ENCODE assay signal across 1 cellular context in genomic region chr15:50260969-50261496, GRCh38.
TF ChIP-seq lines count a peak whose summit lies in the region.

No MANE protein-coding gene starts in this region.

TF ChIP-seq in K562, 482 proteins besides CTCF, POLR2A, EP300 and RAD21 (continued from another document and continues in another):
- TF ChIP-seq, protein P1, sequence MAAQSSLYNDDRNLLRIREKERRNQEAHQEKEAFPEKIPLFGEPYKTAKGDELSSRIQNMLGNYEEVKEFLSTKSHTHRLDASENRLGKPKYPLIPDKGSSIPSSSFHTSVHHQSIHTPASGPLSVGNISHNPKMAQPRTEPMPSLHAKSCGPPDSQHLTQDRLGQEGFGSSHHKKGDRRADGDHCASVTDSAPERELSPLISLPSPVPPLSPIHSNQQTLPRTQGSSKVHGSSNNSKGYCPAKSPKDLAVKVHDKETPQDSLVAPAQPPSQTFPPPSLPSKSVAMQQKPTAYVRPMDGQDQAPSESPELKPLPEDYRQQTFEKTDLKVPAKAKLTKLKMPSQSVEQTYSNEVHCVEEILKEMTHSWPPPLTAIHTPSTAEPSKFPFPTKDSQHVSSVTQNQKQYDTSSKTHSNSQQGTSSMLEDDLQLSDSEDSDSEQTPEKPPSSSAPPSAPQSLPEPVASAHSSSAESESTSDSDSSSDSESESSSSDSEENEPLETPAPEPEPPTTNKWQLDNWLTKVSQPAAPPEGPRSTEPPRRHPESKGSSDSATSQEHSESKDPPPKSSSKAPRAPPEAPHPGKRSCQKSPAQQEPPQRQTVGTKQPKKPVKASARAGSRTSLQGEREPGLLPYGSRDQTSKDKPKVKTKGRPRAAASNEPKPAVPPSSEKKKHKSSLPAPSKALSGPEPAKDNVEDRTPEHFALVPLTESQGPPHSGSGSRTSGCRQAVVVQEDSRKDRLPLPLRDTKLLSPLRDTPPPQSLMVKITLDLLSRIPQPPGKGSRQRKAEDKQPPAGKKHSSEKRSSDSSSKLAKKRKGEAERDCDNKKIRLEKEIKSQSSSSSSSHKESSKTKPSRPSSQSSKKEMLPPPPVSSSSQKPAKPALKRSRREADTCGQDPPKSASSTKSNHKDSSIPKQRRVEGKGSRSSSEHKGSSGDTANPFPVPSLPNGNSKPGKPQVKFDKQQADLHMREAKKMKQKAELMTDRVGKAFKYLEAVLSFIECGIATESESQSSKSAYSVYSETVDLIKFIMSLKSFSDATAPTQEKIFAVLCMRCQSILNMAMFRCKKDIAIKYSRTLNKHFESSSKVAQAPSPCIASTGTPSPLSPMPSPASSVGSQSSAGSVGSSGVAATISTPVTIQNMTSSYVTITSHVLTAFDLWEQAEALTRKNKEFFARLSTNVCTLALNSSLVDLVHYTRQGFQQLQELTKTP (IDR thresholded peaks at IDR 0.05; ENCODE audit: low read depth in 1 of 2, partially characterized antibody in 2 of 2): peak in 1 of 2 experiments; percentile 73
- peak; percentile 54; the same call in 1 of the 2 replicates for TF ChIP-seq ZNF589 (CRISPR knock-in tag; IDR thresholded peaks at IDR 0.05; ENCODE audit: low read depth)
- TF ChIP-seq CBFA2T3 (IDR thresholded peaks at IDR 0.05): peak; percentile 97
- TF ChIP-seq SAP30 (IDR thresholded peaks at IDR 0.05; ENCODE audit: borderline replicate concordance, insufficient read depth, low read depth, low read length, poor library complexity, severe bottlenecking): no peak
- TF ChIP-seq RNF2 (IDR thresholded peaks at IDR 0.05): peak; percentile 58; the same call in 1 of the 2 replicates
- TF ChIP-seq, protein P2, sequence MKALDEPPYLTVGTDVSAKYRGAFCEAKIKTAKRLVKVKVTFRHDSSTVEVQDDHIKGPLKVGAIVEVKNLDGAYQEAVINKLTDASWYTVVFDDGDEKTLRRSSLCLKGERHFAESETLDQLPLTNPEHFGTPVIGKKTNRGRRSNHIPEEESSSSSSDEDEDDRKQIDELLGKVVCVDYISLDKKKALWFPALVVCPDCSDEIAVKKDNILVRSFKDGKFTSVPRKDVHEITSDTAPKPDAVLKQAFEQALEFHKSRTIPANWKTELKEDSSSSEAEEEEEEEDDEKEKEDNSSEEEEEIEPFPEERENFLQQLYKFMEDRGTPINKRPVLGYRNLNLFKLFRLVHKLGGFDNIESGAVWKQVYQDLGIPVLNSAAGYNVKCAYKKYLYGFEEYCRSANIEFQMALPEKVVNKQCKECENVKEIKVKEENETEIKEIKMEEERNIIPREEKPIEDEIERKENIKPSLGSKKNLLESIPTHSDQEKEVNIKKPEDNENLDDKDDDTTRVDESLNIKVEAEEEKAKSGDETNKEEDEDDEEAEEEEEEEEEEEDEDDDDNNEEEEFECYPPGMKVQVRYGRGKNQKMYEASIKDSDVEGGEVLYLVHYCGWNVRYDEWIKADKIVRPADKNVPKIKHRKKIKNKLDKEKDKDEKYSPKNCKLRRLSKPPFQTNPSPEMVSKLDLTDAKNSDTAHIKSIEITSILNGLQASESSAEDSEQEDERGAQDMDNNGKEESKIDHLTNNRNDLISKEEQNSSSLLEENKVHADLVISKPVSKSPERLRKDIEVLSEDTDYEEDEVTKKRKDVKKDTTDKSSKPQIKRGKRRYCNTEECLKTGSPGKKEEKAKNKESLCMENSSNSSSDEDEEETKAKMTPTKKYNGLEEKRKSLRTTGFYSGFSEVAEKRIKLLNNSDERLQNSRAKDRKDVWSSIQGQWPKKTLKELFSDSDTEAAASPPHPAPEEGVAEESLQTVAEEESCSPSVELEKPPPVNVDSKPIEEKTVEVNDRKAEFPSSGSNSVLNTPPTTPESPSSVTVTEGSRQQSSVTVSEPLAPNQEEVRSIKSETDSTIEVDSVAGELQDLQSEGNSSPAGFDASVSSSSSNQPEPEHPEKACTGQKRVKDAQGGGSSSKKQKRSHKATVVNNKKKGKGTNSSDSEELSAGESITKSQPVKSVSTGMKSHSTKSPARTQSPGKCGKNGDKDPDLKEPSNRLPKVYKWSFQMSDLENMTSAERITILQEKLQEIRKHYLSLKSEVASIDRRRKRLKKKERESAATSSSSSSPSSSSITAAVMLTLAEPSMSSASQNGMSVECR (CRISPR knock-in tag; IDR thresholded peaks at IDR 0.05): no peak
- TF ChIP-seq POU5F1 (IDR thresholded peaks at IDR 0.05; ENCODE audit: borderline replicate concordance, low read depth, low read length, partially characterized antibody): no peak
- TF ChIP-seq ZBTB1 (CRISPR knock-in tag; IDR thresholded peaks at IDR 0.05; ENCODE audit: borderline replicate concordance, low read depth): no peak
- TF ChIP-seq ASH1L (IDR thresholded peaks at IDR 0.05; ENCODE audit: borderline replicate concordance, low read depth, partially characterized antibody): no peak
- TF ChIP-seq REST (CRISPR knock-in tag; IDR thresholded peaks at IDR 0.05; ENCODE audit: low read depth): no peak
- TF ChIP-seq CBX8 (IDR thresholded peaks at IDR 0.05; ENCODE audit: borderline replicate concordance, extremely low read depth, low read depth, low read length, poor library complexity, severe bottlenecking): no peak
- TF ChIP-seq SNRNP70 (optimal IDR thresholded peaks at IDR 0.05; ENCODE audit: low read depth, low read length): no peak
- no peak for TF ChIP-seq ZSCAN32 (CRISPR knock-in tag; IDR thresholded peaks at IDR 0.05)
- TF ChIP-seq MITF (IDR thresholded peaks at IDR 0.05): no peak; the same call in 1 of the 2 replicates
- no peak for TF ChIP-seq ZNF232 (CRISPR knock-in tag; IDR thresholded peaks at IDR 0.05)
- TF ChIP-seq SNAPC5 (CRISPR knock-in tag; IDR thresholded peaks at IDR 0.05): no peak
- no peak for TF ChIP-seq SUPT5H (IDR thresholded peaks at IDR 0.05)
- TF ChIP-seq TAF15 (IDR thresholded peaks at IDR 0.05; ENCODE audit: low read depth, low read length): no peak
- TF ChIP-seq RBM15 (IDR thresholded peaks at IDR 0.05; ENCODE audit: insufficient read depth, low read length): no peak
- TF ChIP-seq CHD1 (IDR thresholded peaks at IDR 0.05; ENCODE audit: low read length): no peak
- no peak for TF ChIP-seq CBX5 (IDR thresholded peaks at IDR 0.05; ENCODE audit: borderline replicate concordance, low read depth)
- no peak for TF ChIP-seq NR1H2 (CRISPR knock-in tag; IDR thresholded peaks at IDR 0.05)
- TF ChIP-seq ZNF165 (CRISPR knock-in tag; IDR thresholded peaks at IDR 0.05; ENCODE audit: borderline replicate concordance): no peak
- TF ChIP-seq NFYB (IDR thresholded peaks at IDR 0.05; ENCODE audit: extremely low read depth, insufficient read length): no peak
- peak; percentile 89 for TF ChIP-seq TEAD2 (tag; IDR thresholded peaks at IDR 0.05)
- TF ChIP-seq ZNF740 (CRISPR knock-in tag; IDR thresholded peaks at IDR 0.05): no peak
- TF ChIP-seq ZNF740 (tag; IDR thresholded peaks at IDR 0.05): no peak
- no peak for TF ChIP-seq PCBP1 (IDR thresholded peaks at IDR 0.05; ENCODE audit: low read depth, low read length, poor library complexity, severe bottlenecking)
- TF ChIP-seq ZNF174 (CRISPR knock-in tag; IDR thresholded peaks at IDR 0.05): no peak
- TF ChIP-seq, protein P3, sequence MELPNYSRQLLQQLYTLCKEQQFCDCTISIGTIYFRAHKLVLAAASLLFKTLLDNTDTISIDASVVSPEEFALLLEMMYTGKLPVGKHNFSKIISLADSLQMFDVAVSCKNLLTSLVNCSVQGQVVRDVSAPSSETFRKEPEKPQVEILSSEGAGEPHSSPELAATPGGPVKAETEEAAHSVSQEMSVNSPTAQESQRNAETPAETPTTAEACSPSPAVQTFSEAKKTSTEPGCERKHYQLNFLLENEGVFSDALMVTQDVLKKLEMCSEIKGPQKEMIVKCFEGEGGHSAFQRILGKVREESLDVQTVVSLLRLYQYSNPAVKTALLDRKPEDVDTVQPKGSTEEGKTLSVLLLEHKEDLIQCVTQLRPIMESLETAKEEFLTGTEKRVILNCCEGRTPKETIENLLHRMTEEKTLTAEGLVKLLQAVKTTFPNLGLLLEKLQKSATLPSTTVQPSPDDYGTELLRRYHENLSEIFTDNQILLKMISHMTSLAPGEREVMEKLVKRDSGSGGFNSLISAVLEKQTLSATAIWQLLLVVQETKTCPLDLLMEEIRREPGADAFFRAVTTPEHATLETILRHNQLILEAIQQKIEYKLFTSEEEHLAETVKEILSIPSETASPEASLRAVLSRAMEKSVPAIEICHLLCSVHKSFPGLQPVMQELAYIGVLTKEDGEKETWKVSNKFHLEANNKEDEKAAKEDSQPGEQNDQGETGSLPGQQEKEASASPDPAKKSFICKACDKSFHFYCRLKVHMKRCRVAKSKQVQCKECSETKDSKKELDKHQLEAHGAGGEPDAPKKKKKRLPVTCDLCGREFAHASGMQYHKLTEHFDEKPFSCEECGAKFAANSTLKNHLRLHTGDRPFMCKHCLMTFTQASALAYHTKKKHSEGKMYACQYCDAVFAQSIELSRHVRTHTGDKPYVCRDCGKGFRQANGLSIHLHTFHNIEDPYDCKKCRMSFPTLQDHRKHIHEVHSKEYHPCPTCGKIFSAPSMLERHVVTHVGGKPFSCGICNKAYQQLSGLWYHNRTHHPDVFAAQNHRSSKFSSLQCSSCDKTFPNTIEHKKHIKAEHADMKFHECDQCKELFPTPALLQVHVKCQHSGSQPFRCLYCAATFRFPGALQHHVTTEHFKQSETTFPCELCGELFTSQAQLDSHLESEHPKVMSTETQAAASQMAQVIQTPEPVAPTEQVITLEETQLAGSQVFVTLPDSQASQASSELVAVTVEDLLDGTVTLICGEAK (IDR thresholded peaks at IDR 0.05): no peak
- TF ChIP-seq, protein P3 (CRISPR knock-in tag; IDR thresholded peaks at IDR 0.05): no peak
